In the genomic region with DNA sequence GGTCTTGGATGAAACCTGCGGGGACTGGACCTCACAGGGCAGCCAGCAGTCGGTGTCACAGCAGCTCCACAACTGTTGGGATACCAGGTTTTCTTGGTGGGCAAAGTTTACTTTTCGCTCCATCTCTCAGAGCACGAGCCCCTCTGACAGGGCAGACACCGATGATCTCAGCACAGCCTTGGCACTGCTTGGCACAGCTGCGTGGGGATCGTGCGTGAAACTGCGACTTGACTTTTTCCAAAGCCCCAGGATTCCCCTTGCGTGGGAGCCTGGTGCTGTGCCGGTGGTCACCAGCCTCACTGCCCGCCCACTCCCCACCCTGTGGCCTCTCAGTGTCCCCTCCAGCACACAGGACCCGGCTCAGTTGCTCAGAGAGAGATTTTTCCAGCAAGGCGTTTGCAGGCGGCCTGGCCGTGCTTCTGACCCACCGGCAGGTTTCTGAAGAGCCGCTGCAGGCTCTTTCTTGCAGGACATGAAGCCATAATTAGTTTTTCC, we compare ENCODE assay signal across 17 cellular contexts. TPM values are rescaled to one million over a fixed set of nuclear protein-coding genes. Genes with fewer than 3 reads are reported as not detected.
DNase-seq lines count a peak whose midpoint lies in the region; ATAC-seq and TF ChIP-seq lines count a peak whose summit lies in the region.
"Had no signal": no experiment of that assay in that cellular context is flagged by ENCODE, and none has a peak within 500 bp of the region (broad histone marks: within the 10 kb centered on the region; RNA-seq: fewer than 3 reads in every experiment).

No MANE protein-coding gene starts in this region.

- no peak overlapping the region for H3K4me3 Mint-ChIP-seq in naive thymus-derived CD8-positive, alpha-beta T cell
- H3K4me3 Mint-ChIP-seq: CD14-positive monocyte had no signal

- POLR2A ChIA-PET in RWPE1 (lab: Yijun Ruan, JAX; ENCODE audit: low non-redundant PET), result no interaction called here
- POLR2A ChIA-PET in naive thymus-derived CD8-positive, alpha-beta T cell (lab: Charles Lee), result no interaction called here

- 47 to 65% methylated on average over 17 to 18 of the region's 18 CpGs for WGBS in esophagus, 2 donors

- no peak for TF ChIP-seq CTCF in RWPE1 (conservative IDR thresholded peaks at IDR 0.05; ENCODE audit: low read depth)

- H3K4me1 Mint-ChIP-seq in naive thymus-derived CD8-positive, alpha-beta T cell, result peaks cover 0 to 2% (median 0%) of the 10 kb centered on the region in 4 donors

- no peak overlapping the region for H3K27ac ChIP-seq in BLaER1
- peak overlapping the region; percentile 64 for H3K27ac ChIP-seq in RWPE1
- H3K27ac ChIP-seq in esophagus (ENCODE audit: low read depth in 2 of 2, low read length in 1 of 2), result peak overlapping the region; percentile 77 to 82
- H3K27ac ChIP-seq in skin epidermis, result peak overlapping the region; percentile 19 to 94 (median 82)
- H3K27ac ChIP-seq: coronary artery, neutrophil, prostate gland had no signal

- no peak overlapping the region for H3K27ac Mint-ChIP-seq in naive thymus-derived CD8-positive, alpha-beta T cell

- peaks cover 0 to 2% (median 0%) of the 10 kb centered on the region in 5 donors for H3K27me3 Mint-ChIP-seq in naive thymus-derived CD8-positive, alpha-beta T cell

- CTCF ChIA-PET in RWPE1 (lab: Yijun Ruan, JAX), result no interaction called here

- no peaks in the 10 kb centered on the region for H4K20me1 ChIP-seq in BLaER1

- H3K4me1 ChIP-seq in BLaER1, result peaks cover 74% of the 10 kb centered on the region
- peaks cover 3 to 34% of the 10 kb centered on the region in 2 donors for H3K4me1 ChIP-seq in esophagus (ENCODE audit: control insufficient read depth in 2 of 2, insufficient read depth in 2 of 2, low read length in 1 of 2)
- H3K4me1 ChIP-seq: prostate gland had no signal

- DNase-seq in RWPE1 (ENCODE audit: low spot score) (no peak), DMS53 treated with DMSO at 0.1 percent for 48 hours (lab: John Stamatoyannopoulos, UW; ENCODE audit: unreplicated experiment) (no peak), RKO (ENCODE audit: low spot score) (no peak)
- no peak for DNase-seq in naive thymus-derived CD8-positive, alpha-beta T cell
- DNase-seq: activated CD4-positive, alpha-beta T cell treated with anti-CD3 and anti-CD28 coated beads for 48 hours; activated naive CD4-positive, alpha-beta T cell; activated T-cell treated with anti-CD3 and anti-CD28 coated beads, Interleukin-2, amount 50 U/mL, for 48 hours; NCI-H2081 treated with DMSO at 0.1 percent for 48 hours had no signal

- peak overlapping the region; percentile 92 for H3K4me2 ChIP-seq in BLaER1

- H3K4me3 ChIP-seq in BLaER1, result no peak overlapping the region
- no peak overlapping the region for H3K4me3 ChIP-seq in esophagus (ENCODE audit: low read depth in 1 of 2, low read length in 2 of 2)
- peak overlapping the region in 3 of 7 experiments; percentile 4 to 34 (median 8) for H3K4me3 ChIP-seq in skin epidermis
- H3K4me3 ChIP-seq: coronary artery, MG63, prostate gland had no signal

- H3K9me3 Mint-ChIP-seq in naive thymus-derived CD8-positive, alpha-beta T cell, result no peaks in the 10 kb centered on the region
- H3K9me3 Mint-ChIP-seq: CD14-positive monocyte had no signal

- H3K9me3 ChIP-seq in BLaER1 (no peaks in the 10 kb centered on the region), esophagus (ENCODE audit: control insufficient read depth in 2 of 2, insufficient read depth in 1 of 2, low read depth in 1 of 2, low read length in 1 of 2) (no peaks in the 10 kb centered on the region)
- H3K9me3 ChIP-seq: MG63, neutrophil, prostate gland had no signal

- no peak for ATAC-seq in naive thymus-derived CD8-positive, alpha-beta T cell
- ATAC-seq: Panc1 had no signal

- H3K27me3 ChIP-seq in BLaER1, result no peaks in the 10 kb centered on the region
- no peaks in the 10 kb centered on the region for H3K27me3 ChIP-seq in esophagus (ENCODE audit: control insufficient read depth in 1 of 2, insufficient read depth in 2 of 2, low read length in 2 of 2)
- H3K27me3 ChIP-seq: MG63, neutrophil had no signal

- H3K36me3 Mint-ChIP-seq in naive thymus-derived CD8-positive, alpha-beta T cell, result no peaks in the 10 kb centered on the region
- H3K36me3 Mint-ChIP-seq: CD14-positive monocyte had no signal

- H3K9ac ChIP-seq in BLaER1, result 0 out of 2 replicates have a peak overlapping the region, but pooled peaks have one; percentile 7

- H3K36me3 ChIP-seq in BLaER1 (no peaks in the 10 kb centered on the region), esophagus (ENCODE audit: control insufficient read depth in 2 of 2, insufficient read depth in 2 of 2, low read length in 1 of 2) (no peaks in the 10 kb centered on the region)
- H3K36me3 ChIP-seq: MG63, neutrophil, prostate gland had no signal

RNA-seq across cellular contexts. Expression of a gene that starts 57.3 kb away (rescaled TPM):
- polyA plus RNA-seq in esophagus, result 1 to 10 TPM; 1.3 to 4.6 TPM
- 1 to 10 TPM; 5.1 to 5.5 TPM for total RNA-seq in naive thymus-derived CD8-positive, alpha-beta T cell
- 1 to 10 TPM in 1 of 3 donors, under 1 TPM in 1, not detected in 1; 0.57 to 1.4 TPM for polyA plus RNA-seq in naive thymus-derived CD8-positive, alpha-beta T cell
